In the genomic region with DNA sequence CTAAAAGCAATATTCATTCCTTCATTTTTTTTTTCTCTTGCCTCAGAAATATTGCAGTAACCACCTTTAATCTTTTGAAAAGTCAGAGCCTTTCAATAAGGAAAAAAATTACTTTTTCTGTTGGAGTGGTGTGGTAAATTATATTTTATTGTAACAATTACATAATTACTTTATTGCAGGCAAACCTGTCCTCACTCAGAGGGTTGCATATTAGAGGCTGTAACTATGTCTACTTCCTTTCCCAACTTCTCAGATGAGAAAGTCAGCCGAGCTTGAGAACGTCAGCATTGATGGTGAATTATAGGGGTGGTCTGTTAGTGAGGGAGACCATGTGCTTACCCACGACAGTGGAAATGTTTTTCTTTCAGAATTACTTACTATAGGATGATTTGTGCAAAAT, we compare ENCODE assay signal across 24 cellular contexts.
DNase-seq lines count a peak whose midpoint lies in the region; ATAC-seq and TF ChIP-seq lines count a peak whose summit lies in the region.
"Had no signal": no experiment of that assay in that cellular context is flagged by ENCODE, and none has a peak within 500 bp of the region (broad histone marks: within the 10 kb centered on the region; RNA-seq: fewer than 3 reads in every experiment).

No MANE protein-coding gene starts in this region.

- CTCF ChIA-PET in activated CD4-positive, alpha-beta T cell treated with anti-CD3 and anti-CD28 coated beads, Interleukin-2, amount 10 ng/mL, durations not matched to agents 7 days and 5 days (lab: Charles Lee): no interaction called here

- POLR2A ChIA-PET in activated CD4-positive, alpha-beta T cell treated with anti-CD3 and anti-CD28 coated beads, Interleukin-2, amount 10 ng/mL, durations not matched to agents 7 days and 5 days (lab: Charles Lee): no interaction called here

- H3K4me1 Mint-ChIP-seq in activated CD4-positive, alpha-beta T cell treated with anti-CD3 and anti-CD28 coated beads, Interleukin-2, amount 10 ng/mL, durations not matched to agents 7 days and 5 days: no peaks in the 10 kb centered on the region
- H3K4me1 Mint-ChIP-seq: CD14-positive monocyte; CD4-positive, alpha-beta memory T cell; CD4-positive, CD25-positive, alpha-beta regulatory T cell; CD8-positive, alpha-beta memory T cell had no signal

- H3K27ac ChIP-seq in VCaP: peak overlapping the region; percentile 13
- peak overlapping the region; percentile 31 to 65 for H3K27ac ChIP-seq in mucosa of rectum (ENCODE audit: low read depth in 2 of 2, low read length in 2 of 2)
- peak overlapping the region; percentile 51 to 77 (median 68) for H3K27ac ChIP-seq in transverse colon
- H3K27ac ChIP-seq: 22Rv1, BLaER1 had no signal

- no peak overlapping the region for H3K27ac Mint-ChIP-seq in activated CD4-positive, alpha-beta T cell treated with anti-CD3 and anti-CD28 coated beads, Interleukin-2, amount 10 ng/mL, durations not matched to agents 7 days and 5 days
- H3K27ac Mint-ChIP-seq: CD4-positive, alpha-beta memory T cell; CD4-positive, CD25-positive, alpha-beta regulatory T cell; CD8-positive, alpha-beta memory T cell had no signal

- H3K27me3 Mint-ChIP-seq in activated CD4-positive, alpha-beta T cell treated with anti-CD3 and anti-CD28 coated beads, Interleukin-2, amount 10 ng/mL, durations not matched to agents 7 days and 5 days: peaks cover 4% of the 10 kb centered on the region

- TF ChIP-seq CTCF in VCaP (conservative IDR thresholded peaks at IDR 0.05) (no peak), transverse colon (IDR thresholded peaks at IDR 0.05) (no peak), omental fat pad (IDR thresholded peaks at IDR 0.05) (no peak), GM10266 (IDR thresholded peaks at IDR 0.05; ENCODE audit: control insufficient read depth, insufficient read depth, low read depth, missing control alignments) (no peak)

- no peak overlapping the region for H3K9ac ChIP-seq in mucosa of rectum (ENCODE audit: low read depth in 1 of 2, low read length in 2 of 2)
- H3K9ac ChIP-seq: BLaER1 had no signal

- peaks cover 9 to 18% of the 10 kb centered on the region in 2 donors for H3K4me1 ChIP-seq in mucosa of rectum (ENCODE audit: control insufficient read depth in 2 of 2, insufficient read depth in 2 of 2, low read length in 2 of 2)
- peaks cover 0 to 37% (median 2%) of the 10 kb centered on the region in 4 donors for H3K4me1 ChIP-seq in transverse colon
- H3K4me1 ChIP-seq: BE2C, BLaER1 had no signal

- 17 to 20% methylated on average over 3 of the region's 3 CpGs for WGBS in transverse colon (ENCODE audit: low coverage in 1 of 2), 2 donors

- no peak overlapping the region for H3K4me3 Mint-ChIP-seq in activated CD4-positive, alpha-beta T cell treated with anti-CD3 and anti-CD28 coated beads, Interleukin-2, amount 10 ng/mL, durations not matched to agents 7 days and 5 days
- H3K4me3 Mint-ChIP-seq: CD14-positive monocyte; CD4-positive, alpha-beta memory T cell; CD4-positive, CD25-positive, alpha-beta regulatory T cell; CD8-positive, alpha-beta memory T cell had no signal

- no peak for TF ChIP-seq EP300 in transverse colon (IDR thresholded peaks at IDR 0.05; ENCODE audit: low read depth)

- TF ChIP-seq POLR2A in transverse colon (IDR thresholded peaks at IDR 0.05): no peak

- H3K4me3 ChIP-seq in mucosa of rectum (ENCODE audit: low read length in 2 of 2): peak overlapping the region; percentile 6 to 50
- H3K4me3 ChIP-seq in transverse colon: peak overlapping the region in 2 of 4 donors; percentile 2 to 13
- H3K4me3 ChIP-seq: BLaER1 had no signal

- intact Hi-C loops in left colon (cut with DNase I, micrococcal nuclease) (no loop called here), transverse colon (cut with DNase I; ENCODE audit: low total_unique reads) (no loop called here)

- ATAC-seq in left colon (peak; percentile 88), omental fat pad (ENCODE audit: low FRiP score) (no peak)

- H3K27me3 ChIP-seq in mucosa of rectum (ENCODE audit: control insufficient read depth in 2 of 2, insufficient read depth in 2 of 2, low read length in 2 of 2): no peaks in the 10 kb centered on the region
- H3K27me3 ChIP-seq in transverse colon: no peaks in the 10 kb centered on the region
- H3K27me3 ChIP-seq: BE2C, BLaER1 had no signal

- H3K36me3 ChIP-seq in mucosa of rectum (ENCODE audit: control insufficient read depth in 2 of 2, insufficient read depth in 2 of 2, low read length in 2 of 2) (no peaks in the 10 kb centered on the region), transverse colon (no peaks in the 10 kb centered on the region)
- H3K36me3 ChIP-seq: BE2C, BLaER1 had no signal

- H3K36me3 Mint-ChIP-seq in activated CD4-positive, alpha-beta T cell treated with anti-CD3 and anti-CD28 coated beads, Interleukin-2, amount 10 ng/mL, durations not matched to agents 7 days and 5 days (ENCODE audit: low read depth): no peaks in the 10 kb centered on the region
- H3K36me3 Mint-ChIP-seq: CD14-positive monocyte; CD4-positive, alpha-beta memory T cell; CD4-positive, CD25-positive, alpha-beta regulatory T cell; CD8-positive, alpha-beta memory T cell had no signal

- no peaks in the 10 kb centered on the region for H3K9me3 Mint-ChIP-seq in activated CD4-positive, alpha-beta T cell treated with anti-CD3 and anti-CD28 coated beads, Interleukin-2, amount 10 ng/mL, durations not matched to agents 7 days and 5 days
- H3K9me3 Mint-ChIP-seq: CD8-positive, alpha-beta memory T cell had no signal

- in situ Hi-C loops in transverse colon (cut with MboI; ENCODE audit: low pct_ligation_motif_present in 1 of 4, low pct_unique_long_range_greater_than_20kb in 1 of 4, low sequenced_read_pairs in 3 of 4): no loop called here

- no peak for DNase-seq in left colon
- DNase-seq in transverse colon: no peak
- no peak for DNase-seq in activated CD4-positive, alpha-beta T cell treated with anti-CD3 and anti-CD28 coated beads, Interleukin-2, amount 10 ng/mL, durations not matched to agents 7 days and 5 days
- DNase-seq in omental fat pad (ENCODE audit: low spot score): no peak
- no peak for DNase-seq in GM10266 (ENCODE audit: extremely low spot score)
- DNase-seq: ACHN; BE2C; C1 segment of cervical spinal cord; CD4-positive, alpha-beta memory T cell; CD4-positive, CD25-positive, alpha-beta regulatory T cell; CD8-positive, alpha-beta memory T cell; COR-L47; DMS 273 treated with DMSO at 0.1 percent for 48 hours; DMS153; DMS53; DMS79; DND-41; EL; GDM1 had no signal

- no peaks in the 10 kb centered on the region for H3K9me3 ChIP-seq in mucosa of rectum (ENCODE audit: control insufficient read depth in 2 of 2, low read length in 2 of 2)
- no peaks in the 10 kb centered on the region for H3K9me3 ChIP-seq in transverse colon
- H3K9me3 ChIP-seq: BE2C, BLaER1 had no signal

Comparison
In these comparisons a context has a peak if more than half of its experiments do, and no peak if none do; other contexts are left out.
1. H3K27ac ChIP-seq: peak in every context shown above with its lines; median percentile 68 in transverse colon; 48 in mucosa of rectum; 13 in VCaP.